18 cellular contexts compared by ENCODE assay signal in the genomic region with DNA sequence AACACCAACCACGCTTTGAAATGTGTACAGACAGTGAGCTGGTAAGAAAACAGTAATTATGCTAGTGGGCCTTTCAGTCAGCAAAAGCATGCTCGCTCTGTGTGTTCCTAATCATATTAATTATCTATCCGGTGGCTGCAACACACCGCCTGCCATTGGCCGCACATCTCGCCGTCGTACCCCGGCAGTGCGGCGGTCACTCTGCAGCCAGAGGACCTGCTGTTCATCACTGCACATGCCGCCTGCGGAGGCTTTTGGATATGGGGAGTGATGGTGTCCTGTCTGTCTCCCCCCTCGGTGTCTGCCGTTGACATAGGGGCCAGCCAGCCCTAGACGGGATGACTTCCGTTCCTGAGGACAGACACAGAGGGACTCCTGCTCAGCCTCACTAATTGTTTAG.
"Had no signal": no experiment of that assay in that cellular context is flagged by ENCODE, and none has a peak within 500 bp of the region (broad histone marks: within the 10 kb centered on the region; RNA-seq: fewer than 3 reads in every experiment).

No MANE protein-coding gene starts in this region.

- H3K27ac ChIP-seq: esophagus squamous epithelium, gastroesophageal sphincter, hepatocyte, neutrophil, spleen, testis, transverse colon had no signal

- H3K27me3 Mint-ChIP-seq: effector memory CD8-positive, alpha-beta T cell; stimulated activated naive B cell treated with anti-CD40 and anti-IgM and Interleukin-4, amounts not matched to agents 10 μg/mL and 1 μg/mL and 100 μg/mL, for 72 hours; stimulated activated naive CD8-positive, alpha-beta T cell treated with anti-CD3 and anti-CD28 coated beads, Interleukin-15, amount 100 ng/mL, for 72 hours had no signal

- H3K9me3 ChIP-seq: esophagus squamous epithelium, gastroesophageal sphincter, neutrophil, spleen, testis, transverse colon had no signal

- H3K4me3 Mint-ChIP-seq: effector memory CD8-positive, alpha-beta T cell; naive B cell; nephron; stimulated activated naive B cell treated with anti-CD40 and anti-IgM and Interleukin-4, amounts not matched to agents 10 μg/mL and 1 μg/mL and 100 μg/mL, for 72 hours; stimulated activated naive CD8-positive, alpha-beta T cell treated with anti-CD3 and anti-CD28 coated beads, Interleukin-15, amount 100 ng/mL, for 72 hours had no signal

- H3K27ac Mint-ChIP-seq: effector memory CD8-positive, alpha-beta T cell; nephron; stimulated activated naive B cell treated with anti-CD40 and anti-IgM and Interleukin-4, amounts not matched to agents 10 μg/mL and 1 μg/mL and 100 μg/mL, for 72 hours; stimulated activated naive CD8-positive, alpha-beta T cell treated with anti-CD3 and anti-CD28 coated beads, Interleukin-15, amount 100 ng/mL, for 72 hours had no signal

- H3K27me3 ChIP-seq: gastroesophageal sphincter, hepatocyte, neutrophil, spleen, testis, transverse colon had no signal

- ATAC-seq: effector memory CD8-positive, alpha-beta T cell; gastroesophageal sphincter; sciatic nerve; stimulated activated naive B cell treated with anti-CD40 and anti-IgM and Interleukin-4, amounts not matched to agents 10 μg/mL and 1 μg/mL and 100 μg/mL, for 72 hours; stimulated activated naive CD8-positive, alpha-beta T cell treated with anti-CD3 and anti-CD28 coated beads, Interleukin-15, amount 100 ng/mL, for 72 hours had no signal

- H3K4me3 ChIP-seq: esophagus squamous epithelium, gastroesophageal sphincter, hepatocyte, spleen, testis, transverse colon had no signal

- H3K4me1 ChIP-seq: esophagus squamous epithelium, gastroesophageal sphincter, spleen, testis, transverse colon had no signal

- H3K4me1 Mint-ChIP-seq: nephron; stimulated activated naive B cell treated with anti-CD40 and anti-IgM and Interleukin-4, amounts not matched to agents 10 μg/mL and 1 μg/mL and 100 μg/mL, for 72 hours; stimulated activated naive CD8-positive, alpha-beta T cell treated with anti-CD3 and anti-CD28 coated beads, Interleukin-15, amount 100 ng/mL, for 72 hours had no signal

- DNase-seq: effector memory CD8-positive, alpha-beta T cell; esophagus squamous epithelium; foreskin fibroblast; mesendoderm; naive B cell; spleen; stimulated activated CD4-positive, alpha-beta T cell treated with anti-CD3 and anti-CD28 coated beads, Interleukin-15, amount 100 ng/mL, for 24 hours; stimulated activated CD4-positive, alpha-beta T cell treated with anti-CD3 and anti-CD28 coated beads, Interleukin-1b, Interleukin-23, amount 100 ng/mL, for 48 hours; stimulated activated CD4-positive, alpha-beta T cell treated with anti-CD3 and anti-CD28 coated beads, Interleukin-4, amount 100 ng/mL, for 4 hours; stimulated activated naive B cell treated with anti-CD40 and anti-IgM and Interleukin-4, amounts not matched to agents 10 μg/mL and 1 μg/mL and 100 μg/mL, for 72 hours; stimulated activated naive CD8-positive, alpha-beta T cell treated with anti-CD3 and anti-CD28 coated beads, Interleukin-15, amount 100 ng/mL, for 72 hours; testis; transverse colon had no signal

- H3K9me3 Mint-ChIP-seq: effector memory CD8-positive, alpha-beta T cell; naive B cell; nephron; stimulated activated naive B cell treated with anti-CD40 and anti-IgM and Interleukin-4, amounts not matched to agents 10 μg/mL and 1 μg/mL and 100 μg/mL, for 72 hours; stimulated activated naive CD8-positive, alpha-beta T cell treated with anti-CD3 and anti-CD28 coated beads, Interleukin-15, amount 100 ng/mL, for 72 hours had no signal
